ENCODE assay signal across 21 cellular contexts in the genomic region with DNA sequence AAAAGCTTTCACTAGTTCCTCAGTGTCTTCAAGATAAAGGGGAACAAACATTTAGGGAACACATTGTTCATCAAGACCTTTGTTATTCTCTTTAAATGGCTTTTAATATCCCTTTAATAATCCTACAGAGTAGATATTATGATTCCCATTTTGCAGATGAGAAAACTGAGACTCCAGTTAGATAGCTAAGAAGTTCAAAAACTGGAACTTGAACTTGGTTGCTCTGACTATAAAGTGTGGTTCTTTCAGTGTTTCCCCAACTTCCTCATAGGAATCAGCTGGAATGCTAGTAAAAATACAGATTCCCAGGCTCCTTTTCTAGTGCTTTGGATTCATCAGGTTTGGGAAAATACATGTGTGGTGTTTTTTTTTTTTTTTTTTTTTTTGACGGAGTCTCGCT. TPM values are rescaled to one million over a fixed set of nuclear protein-coding genes. Genes with fewer than 3 reads are reported as not detected.
"Had no signal": no experiment of that assay in that cellular context is flagged by ENCODE, and none has a peak within 500 bp of the region (broad histone marks: within the 10 kb centered on the region; RNA-seq: fewer than 3 reads in every experiment).

No MANE protein-coding gene starts in this region.

- H3K27ac Mint-ChIP-seq: activated naive CD8-positive, alpha-beta T cell; endodermal cell; natural killer cell had no signal

- H3K27me3 Mint-ChIP-seq: activated naive CD8-positive, alpha-beta T cell; type B pancreatic cell had no signal

- H3K4me3 ChIP-seq: mucosa of descending colon, suprapubic skin had no signal

- ATAC-seq: foreskin keratinocyte, natural killer cell had no signal

- H3K4me3 Mint-ChIP-seq: activated naive CD8-positive, alpha-beta T cell; endodermal cell; natural killer cell; type B pancreatic cell had no signal

- FAIRE-seq: keratinocyte had no signal

- H3K9me3 ChIP-seq: mucosa of descending colon, suprapubic skin had no signal

- H3K27ac ChIP-seq: foreskin keratinocyte, suprapubic skin had no signal

- DNase-seq: activated CD4-positive, alpha-beta T cell treated with anti-CD3 and anti-CD28 coated beads, Interleukin-2, amount 50 U/mL, for 4 hours; activated gamma-delta T cell treated with Interleukin-2 at 50 U/mL for 16 hours; caudate nucleus; endodermal cell; foreskin keratinocyte; natural killer cell; posterior cingulate gyrus; retina; stimulated activated CD4-positive, alpha-beta T cell treated with anti-CD3 and anti-CD28 coated beads, Interleukin-2, amount 100 ng/mL, for 24 hours; stimulated activated naive CD4-positive, alpha-beta T cell treated with Interleukin-2 at 50 U/mL for 16 hours; SW 1271; T-helper 2 cell had no signal

- H3K36me3 ChIP-seq: suprapubic skin had no signal

- H3K36me3 Mint-ChIP-seq: natural killer cell had no signal

- H3K9me3 Mint-ChIP-seq: natural killer cell, type B pancreatic cell had no signal

- H3K27me3 ChIP-seq: foreskin keratinocyte, suprapubic skin had no signal

RNA-seq across cellular contexts. Expression of gene GDPD2, which starts 59.2 kb away (rescaled TPM):
- total RNA-seq: activated CD8-positive, alpha-beta memory T cell treated with anti-CD3 and anti-CD28 coated beads for 36 hours; epithelial cell of proximal tubule; fibroblast of lung; liver; natural killer cell had no signal
- polyA plus RNA-seq: fibroblast of lung, liver had no signal
